22 cellular contexts compared by ENCODE assay signal in genomic region chr10:96415896-96416554, GRCh38. TPM values are rescaled to one million over a fixed set of nuclear protein-coding genes. Genes with fewer than 3 reads are reported as not detected.
DNase-seq lines count a peak whose midpoint lies in the region; ATAC-seq and TF ChIP-seq lines count a peak whose summit lies in the region.
"Had no signal": no experiment of that assay in that cellular context is flagged by ENCODE, and none has a peak within 500 bp of the region (broad histone marks: within the 10 kb centered on the region; RNA-seq: fewer than 3 reads in every experiment).

No MANE protein-coding gene starts in this region.

- no peaks in the 10 kb centered on the region for H3K27me3 ChIP-seq in BLaER1
- no peaks in the 10 kb centered on the region for H3K27me3 ChIP-seq in layer of hippocampus (ENCODE audit: control insufficient read depth, insufficient read depth, low read length)

- ATAC-seq in HG03025 (IDR thresholded peaks at IDR 0.05; ENCODE audit: low FRiP score, unreplicated experiment) = no peak
- ATAC-seq: left lobe of liver, T-cell had no signal

- H4K20me1 ChIP-seq in BLaER1 = no peaks in the 10 kb centered on the region

- peak overlapping the region; percentile 46; the same call in 1 of the 2 replicates for H3K9ac ChIP-seq in BLaER1

- H3K4me3 ChIP-seq in BLaER1 = peak overlapping the region; percentile 29; the same call in 1 of the 2 replicates
- H3K4me3 ChIP-seq in NB4 (ENCODE audit: low read depth, low read length) = no peak overlapping the region
- H3K4me3 ChIP-seq in astrocyte of the spinal cord (ENCODE audit: low read depth, low read length) = no peak overlapping the region
- H3K4me3 ChIP-seq: mucosa of descending colon had no signal

- H3K36me3 Mint-ChIP-seq in activated T-helper 1 cell treated with anti-CD3 and anti-CD28 coated beads, Interleukin-12 subunit alpha, Interleukin-12 subunit beta, Interleukin-2, Interleukin-4 antibody, amounts not matched to agents 30 ng/mL and 10 ng/mL and 1 ng/mL, durations not matched to agents 14 hours and 24 hours and 36 hours (ENCODE audit: low read depth) = no peaks in the 10 kb centered on the region
- H3K36me3 Mint-ChIP-seq: T-cell had no signal

- H3K4me1 ChIP-seq in BLaER1 = peaks cover 29% of the 10 kb centered on the region

- H3K9me3 ChIP-seq in BLaER1 = no peaks in the 10 kb centered on the region
- H3K9me3 ChIP-seq: mucosa of descending colon had no signal

- peaks cover 7% of the 10 kb centered on the region for H3K27me3 Mint-ChIP-seq in activated T-helper 1 cell treated with anti-CD3 and anti-CD28 coated beads, Interleukin-12 subunit alpha, Interleukin-12 subunit beta, Interleukin-2, Interleukin-4 antibody, amounts not matched to agents 30 ng/mL and 10 ng/mL and 1 ng/mL, durations not matched to agents 14 hours and 24 hours and 36 hours (ENCODE audit: insufficient read depth)

- no peaks in the 10 kb centered on the region for H3K36me3 ChIP-seq in BLaER1

- in situ Hi-C loops in astrocyte of the spinal cord (cut with HindIII; ENCODE audit: low sequenced_read_pairs) = no loop called here
- in situ Hi-C loops in G401 (cut with HindIII; ENCODE audit: low sequenced_read_pairs) = no loop called here

- H3K9me3 Mint-ChIP-seq in activated T-helper 1 cell treated with anti-CD3 and anti-CD28 coated beads, Interleukin-12 subunit alpha, Interleukin-12 subunit beta, Interleukin-2, Interleukin-4 antibody, amounts not matched to agents 30 ng/mL and 10 ng/mL and 1 ng/mL, durations not matched to agents 14 hours and 24 hours and 36 hours = no peaks in the 10 kb centered on the region
- H3K9me3 Mint-ChIP-seq: activated T-helper 2 cell treated with anti-CD3 and anti-CD28 coated beads, Interferon-gamma antibody, Interleukin-2, Interleukin-4, amounts not matched to agents 10 μg/mL and 5 μg/mL and 100 μg/mL, durations not matched to agents 14 hours and 24 hours and 36 hours; T-cell had no signal

- peak; percentile 67 for DNase-seq in NB4 (ENCODE audit: low read depth)
- DNase-seq in astrocyte of the spinal cord (ENCODE audit: low read depth, low spot score) = peak; percentile 56
- DNase-seq in EL = no peak
- no peak for DNase-seq in activated T-helper 1 cell treated with anti-CD3 and anti-CD28 coated beads, Interleukin-12 subunit alpha, Interleukin-12 subunit beta, Interleukin-2, Interleukin-4 antibody, amounts not matched to agents 30 ng/mL and 10 ng/mL and 1 ng/mL, durations not matched to agents 14 hours and 24 hours and 36 hours (ENCODE audit: low spot score)
- no peak for DNase-seq in G401 (ENCODE audit: low spot score)
- DNase-seq: amniotic stem cell, Calu3, foreskin fibroblast, GOT3, KG1, NCI-H2171, NCI-H774, T-cell had no signal

- peak overlapping the region; percentile 83 for H3K4me2 ChIP-seq in BLaER1

- H3K27ac ChIP-seq in BLaER1 (peak overlapping the region; percentile 28; the same call in 1 of the 2 replicates), layer of hippocampus (ENCODE audit: low read depth, low read length) (peak overlapping the region; percentile 77)

- H3K4me1 Mint-ChIP-seq in activated T-helper 1 cell treated with anti-CD3 and anti-CD28 coated beads, Interleukin-12 subunit alpha, Interleukin-12 subunit beta, Interleukin-2, Interleukin-4 antibody, amounts not matched to agents 30 ng/mL and 10 ng/mL and 1 ng/mL, durations not matched to agents 14 hours and 24 hours and 36 hours (ENCODE audit: low read depth) = no peaks in the 10 kb centered on the region
- H3K4me1 Mint-ChIP-seq: T-cell had no signal

- no peak overlapping the region for H3K27ac Mint-ChIP-seq in activated T-helper 1 cell treated with anti-CD3 and anti-CD28 coated beads, Interleukin-12 subunit alpha, Interleukin-12 subunit beta, Interleukin-2, Interleukin-4 antibody, amounts not matched to agents 30 ng/mL and 10 ng/mL and 1 ng/mL, durations not matched to agents 14 hours and 24 hours and 36 hours
- H3K27ac Mint-ChIP-seq: activated T-helper 2 cell treated with anti-CD3 and anti-CD28 coated beads, Interferon-gamma antibody, Interleukin-2, Interleukin-4, amounts not matched to agents 10 μg/mL and 5 μg/mL and 100 μg/mL, durations not matched to agents 14 hours and 24 hours and 36 hours; T-cell had no signal

- no peak for TF ChIP-seq POLR2A in NB4 (IDR thresholded peaks at IDR 0.05; ENCODE audit: extremely low read depth, insufficient read length)

- H3K4me3 Mint-ChIP-seq in activated T-helper 1 cell treated with anti-CD3 and anti-CD28 coated beads, Interleukin-12 subunit alpha, Interleukin-12 subunit beta, Interleukin-2, Interleukin-4 antibody, amounts not matched to agents 30 ng/mL and 10 ng/mL and 1 ng/mL, durations not matched to agents 14 hours and 24 hours and 36 hours = no peak overlapping the region
- H3K4me3 Mint-ChIP-seq: T-cell had no signal

- TF ChIP-seq CTCF in NB4 (IDR thresholded peaks at IDR 0.05; ENCODE audit: low read depth, low read length) = no peak
- TF ChIP-seq CTCF in astrocyte of the spinal cord (IDR thresholded peaks at IDR 0.05; ENCODE audit: low read depth, low read length) = no peak

- intact Hi-C loops in activated T-helper 1 cell treated with anti-CD3 and anti-CD28 coated beads, Interleukin-12 subunit alpha, Interleukin-12 subunit beta, Interleukin-2, Interleukin-4 antibody, amounts not matched to agents 30 ng/mL and 10 ng/mL and 1 ng/mL, durations not matched to agents 14 hours and 24 hours and 36 hours (cut with micrococcal nuclease) = no loop called here

RNA-seq across cellular contexts. Expression of gene OPALIN, which starts 57.2 kb away (rescaled TPM):
- not detected in 2 replicates for total RNA-seq in activated T-helper 1 cell treated with anti-CD3 and anti-CD28 coated beads, Interleukin-12 subunit alpha, Interleukin-12 subunit beta, Interleukin-2, Interleukin-4 antibody, amounts not matched to agents 30 ng/mL and 10 ng/mL and 1 ng/mL, durations not matched to agents 14 hours and 24 hours and 36 hours
- total RNA-seq in G401 (2014; rRNA removed; shearing (Covaris generic)) = not detected in 2 replicates
- total RNA-seq: activated CD8-positive, alpha-beta memory T cell treated with anti-CD3 and anti-CD28 coated beads for 36 hours; activated T-helper 2 cell treated with anti-CD3 and anti-CD28 coated beads, Interferon-gamma antibody, Interleukin-2, Interleukin-4, amounts not matched to agents 10 μg/mL and 5 μg/mL and 100 μg/mL, durations not matched to agents 14 hours and 24 hours and 36 hours; Calu3; cerebellum; left lobe of liver; mucosa of descending colon; subcutaneous adipose tissue; T-cell had no signal

Comparison
In these comparisons a context has a peak if more than half of its experiments do, and no peak if none do; other contexts are left out.
1. DNase-seq: peak in NB4 (single experiment) and astrocyte of the spinal cord (single experiment); none in EL (single experiment), activated T-helper 1 cell treated with anti-CD3 and anti-CD28 coated beads, Interleukin-12 subunit alpha, Interleukin-12 subunit beta, Interleukin-2, Interleukin-4 antibody, amounts not matched to agents 30 ng/mL and 10 ng/mL and 1 ng/mL, durations not matched to agents 14 hours and 24 hours and 36 hours (single experiment) and G401 (single experiment).